Comparison of ENCODE assay signal across 19 cellular contexts in genomic region chr7:125057974-125058373, GRCh38.
"Had no signal": no experiment of that assay in that cellular context is flagged by ENCODE, and none has a peak within 500 bp of the region (broad histone marks: within the 10 kb centered on the region; RNA-seq: fewer than 3 reads in every experiment).

No MANE protein-coding gene starts in this region.

- H3K9me3 ChIP-seq: adrenal gland, gastroesophageal sphincter, stomach, testis, upper lobe of left lung had no signal

- H3K4me1 Mint-ChIP-seq: activated CD4-positive, alpha-beta memory T cell treated with anti-CD3 and anti-CD28 coated beads, Interleukin-2, amount 10 ng/mL, durations not matched to agents 7 days and 5 days; activated CD4-positive, alpha-beta T cell treated with anti-CD3 and anti-CD28 coated beads for 36 hours; activated naive CD4-positive, alpha-beta T cell treated with anti-CD3 and anti-CD28 coated beads, Interleukin-2, amount 50 U/mL, for 24 hours; naive thymus-derived CD8-positive, alpha-beta T cell had no signal

- DNase-seq: activated CD4-positive, alpha-beta memory T cell treated with anti-CD3 and anti-CD28 coated beads, Interleukin-2, amount 10 ng/mL, durations not matched to agents 7 days and 5 days; activated CD4-positive, alpha-beta T cell treated with anti-CD3 and anti-CD28 coated beads for 36 hours; activated effector memory CD4-positive, alpha-beta T cell treated with anti-CD3 and anti-CD28 coated beads, Interleukin-2, amount 50 U/mL, for 16 hours; activated T-cell treated with anti-CD3 and anti-CD28 coated beads, Interleukin-2, amount 50 U/mL, for 4 hours; adrenal gland; dorsolateral prefrontal cortex; endodermal cell; erythroblast; left colon; mammary epithelial cell; naive thymus-derived CD8-positive, alpha-beta T cell; stimulated activated CD4-positive, alpha-beta T cell treated with anti-CD3 and anti-CD28 coated beads, Interleukin-12 subunit alpha, Interleukin-12 subunit beta, amount 100 ng/mL, for 4 hours; stimulated activated CD4-positive, alpha-beta T cell treated with anti-CD3 and anti-CD28 coated beads, Interleukin-2, amount 100 ng/mL, for 24 hours; stomach; testis; upper lobe of left lung had no signal

- H3K4me1 ChIP-seq: gastroesophageal sphincter, testis, upper lobe of left lung had no signal

- ATAC-seq: activated CD4-positive, alpha-beta T cell treated with anti-CD3 and anti-CD28 coated beads for 36 hours; activated T-cell treated with anti-CD3 and anti-CD28 coated beads, Interleukin-2, amount 50 U/mL, for 4 hours; gastroesophageal sphincter; left colon; naive thymus-derived CD8-positive, alpha-beta T cell had no signal

- H3K27ac Mint-ChIP-seq: activated CD4-positive, alpha-beta memory T cell treated with anti-CD3 and anti-CD28 coated beads, Interleukin-2, amount 10 ng/mL, durations not matched to agents 7 days and 5 days; activated CD4-positive, alpha-beta T cell treated with anti-CD3 and anti-CD28 coated beads for 36 hours; activated naive CD4-positive, alpha-beta T cell treated with anti-CD3 and anti-CD28 coated beads, Interleukin-2, amount 50 U/mL, for 24 hours; endodermal cell; naive thymus-derived CD8-positive, alpha-beta T cell had no signal

- H3K4me3 Mint-ChIP-seq: activated CD4-positive, alpha-beta memory T cell treated with anti-CD3 and anti-CD28 coated beads, Interleukin-2, amount 10 ng/mL, durations not matched to agents 7 days and 5 days; activated CD4-positive, alpha-beta T cell treated with anti-CD3 and anti-CD28 coated beads for 36 hours; activated naive CD4-positive, alpha-beta T cell treated with anti-CD3 and anti-CD28 coated beads, Interleukin-2, amount 50 U/mL, for 24 hours; activated T-cell treated with anti-CD3 and anti-CD28 coated beads, Interleukin-2, amount 50 U/mL, for 4 hours; endodermal cell; naive thymus-derived CD8-positive, alpha-beta T cell had no signal

- H3K36me3 ChIP-seq: adrenal gland, cardiac muscle cell, gastroesophageal sphincter, stomach, upper lobe of left lung had no signal

- H3K4me3 ChIP-seq: adrenal gland, cardiac muscle cell, dorsolateral prefrontal cortex, gastroesophageal sphincter, stomach, testis, upper lobe of left lung had no signal

- H3K9me3 Mint-ChIP-seq: activated CD4-positive, alpha-beta memory T cell treated with anti-CD3 and anti-CD28 coated beads, Interleukin-2, amount 10 ng/mL, durations not matched to agents 7 days and 5 days; activated naive CD4-positive, alpha-beta T cell treated with anti-CD3 and anti-CD28 coated beads, Interleukin-2, amount 50 U/mL, for 24 hours; activated T-cell treated with anti-CD3 and anti-CD28 coated beads, Interleukin-2, amount 50 U/mL, for 4 hours; endodermal cell; naive thymus-derived CD8-positive, alpha-beta T cell had no signal

- H3K27ac ChIP-seq: adrenal gland, cardiac muscle cell, dorsolateral prefrontal cortex, gastroesophageal sphincter, stomach, testis, upper lobe of left lung had no signal

- H3K36me3 Mint-ChIP-seq: activated naive CD4-positive, alpha-beta T cell treated with anti-CD3 and anti-CD28 coated beads, Interleukin-2, amount 50 U/mL, for 24 hours; naive thymus-derived CD8-positive, alpha-beta T cell had no signal

- H3K27me3 Mint-ChIP-seq: activated CD4-positive, alpha-beta memory T cell treated with anti-CD3 and anti-CD28 coated beads, Interleukin-2, amount 10 ng/mL, durations not matched to agents 7 days and 5 days; activated naive CD4-positive, alpha-beta T cell treated with anti-CD3 and anti-CD28 coated beads, Interleukin-2, amount 50 U/mL, for 24 hours had no signal

- H3K27me3 ChIP-seq: adrenal gland, cardiac muscle cell, dorsolateral prefrontal cortex, testis, upper lobe of left lung had no signal
